16 cellular contexts compared by ENCODE assay signal in the genomic region with DNA sequence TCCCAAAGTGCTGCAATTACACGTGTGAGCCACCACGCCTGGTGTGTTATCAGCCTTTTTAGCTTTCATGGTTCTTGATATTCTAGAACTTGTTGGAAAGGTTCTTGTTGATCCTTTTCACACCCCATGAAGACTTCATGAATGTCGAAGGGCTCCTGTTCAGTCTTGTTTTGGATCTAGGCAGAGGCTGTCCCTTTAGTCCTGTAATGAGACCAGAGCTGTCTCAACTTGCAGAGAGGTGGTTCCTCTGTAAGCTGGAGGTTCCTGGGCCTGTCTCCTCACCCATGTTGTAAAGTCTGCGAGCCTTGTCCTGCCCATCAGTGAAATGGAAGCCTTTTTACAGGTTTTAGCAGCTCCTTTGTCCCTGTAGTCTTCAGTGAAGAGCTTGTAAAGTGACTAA. TPM values are rescaled to one million over a fixed set of nuclear protein-coding genes. Genes with fewer than 3 reads are reported as not detected.
DNase-seq lines count a peak whose midpoint lies in the region; ATAC-seq and TF ChIP-seq lines count a peak whose summit lies in the region.
"Had no signal": no experiment of that assay in that cellular context is flagged by ENCODE, and none has a peak within 500 bp of the region (broad histone marks: within the 10 kb centered on the region; RNA-seq: fewer than 3 reads in every experiment).

No MANE protein-coding gene starts in this region.

- CTCF ChIA-PET in mammary epithelial cell (lab: Charles Lee; ENCODE audit: low non-redundant PET): no interaction called here

- H3K4me2 ChIP-seq in mammary epithelial cell (ENCODE audit: insufficient read depth, low read depth, low read length) (peak overlapping the region; percentile 64), mesenchymal stem cell (ENCODE audit: low read length, poor library complexity, severe bottlenecking) (no peak overlapping the region)

- H4K8ac ChIP-seq in mesenchymal stem cell (ENCODE audit: low read length): no peak overlapping the region

- dilution Hi-C loops in mammary epithelial cell (cut with HindIII; ENCODE audit: low sequenced_read_pairs): loop anchor here (25.0 kb wide), 1 partner anchor 295 kb away; the partner anchor contains the start of gene NUP214

- no peak overlapping the region for H3K27ac ChIP-seq in mammary epithelial cell (ENCODE audit: insufficient read depth, low read depth, low read length)
- H3K27ac ChIP-seq in mesenchymal stem cell (ENCODE audit: low read length, poor library complexity, severe bottlenecking): peak overlapping the region; percentile 86
- H3K27ac ChIP-seq in prostate gland: no peak overlapping the region

- H3K36me3 Mint-ChIP-seq in stimulated activated naive CD8-positive, alpha-beta T cell treated with anti-CD3 and anti-CD28 coated beads, Interleukin-15, Interleukin-2, amounts not matched to agents 100 ng/mL and 50 ng/mL, for 24 hours (ENCODE audit: low read depth): peaks cover 67% of the 10 kb centered on the region

- H2AFZ ChIP-seq in mammary epithelial cell (ENCODE audit: low read depth, low read length) (no peak overlapping the region), mesenchymal stem cell (ENCODE audit: low read depth, low read length) (no peak overlapping the region)

- H3K14ac ChIP-seq in mesenchymal stem cell (ENCODE audit: low read length in 2 of 2): no peak overlapping the region

- H3K4me3 ChIP-seq in mammary epithelial cell (replicated peaks in 1 of 3; ENCODE audit: insufficient read depth in 1 of 3, low read depth in 2 of 3, low read length in 3 of 3) (no peak overlapping the region), mesenchymal stem cell (ENCODE audit: insufficient read depth in 1 of 2, low read depth in 1 of 2, low read length in 2 of 2) (no peak overlapping the region), prostate gland (no peak overlapping the region)

- peak overlapping the region; percentile 36 for H3K27ac Mint-ChIP-seq in stimulated activated naive CD8-positive, alpha-beta T cell treated with anti-CD3 and anti-CD28 coated beads, Interleukin-15, Interleukin-2, amounts not matched to agents 100 ng/mL and 50 ng/mL, for 24 hours
- H3K27ac Mint-ChIP-seq: activated B cell treated with CpG ODN at 0.5 μM for 24 hours; T-helper 1 cell treated with Interleukin-12 subunit alpha and Interleukin-12 subunit beta and Interleukin-4 antibody, amounts not matched to agents 30 μg/mL and 1 μg/mL, for 36 hours had no signal

- no peak overlapping the region for H3K18ac ChIP-seq in mesenchymal stem cell (ENCODE audit: low read depth in 1 of 2, low read length in 2 of 2)

- H3K27me3 ChIP-seq in mammary epithelial cell (ENCODE audit: insufficient read depth, low read length): no peaks in the 10 kb centered on the region
- H3K27me3 ChIP-seq in mesenchymal stem cell (ENCODE audit: control insufficient read depth in 1 of 2, insufficient read depth in 1 of 2, low read length in 2 of 2): no peaks in the 10 kb centered on the region
- no peaks in the 10 kb centered on the region for H3K27me3 ChIP-seq in prostate gland (replicated peaks; ENCODE audit: insufficient read depth)

- TF ChIP-seq POLR2A in prostate gland (IDR thresholded peaks at IDR 0.05): no peak

- H4K91ac ChIP-seq in mesenchymal stem cell (ENCODE audit: low read length): no peak overlapping the region

- H3K9me3 ChIP-seq in mammary epithelial cell (replicated peaks; ENCODE audit: insufficient read depth, low read length) (no peaks in the 10 kb centered on the region), mesenchymal stem cell (ENCODE audit: control insufficient read depth, low read length) (no peaks in the 10 kb centered on the region), prostate gland (no peaks in the 10 kb centered on the region)

- H4K20me1 ChIP-seq in mammary epithelial cell (ENCODE audit: insufficient read depth, low read length): peaks cover 4% of the 10 kb centered on the region

- no peak overlapping the region for H2BK120ac ChIP-seq in mesenchymal stem cell (ENCODE audit: low read depth, low read length)

- WGBS in mammary epithelial cell (ENCODE audit: low coverage, missing lambda C conversion rate): 23% methylated on average over 4 of the region's 4 CpGs
- 97% methylated on average over 4 of the region's 4 CpGs for WGBS in mesenchymal stem cell
- WGBS in prostate gland: 49% methylated on average over 4 of the region's 4 CpGs

- H3K27me3 Mint-ChIP-seq in stimulated activated naive CD8-positive, alpha-beta T cell treated with anti-CD3 and anti-CD28 coated beads, Interleukin-15, Interleukin-2, amounts not matched to agents 100 ng/mL and 50 ng/mL, for 24 hours: no peaks in the 10 kb centered on the region
- H3K27me3 Mint-ChIP-seq: activated B cell treated with CpG ODN at 0.5 μM for 24 hours; activated naive CD8-positive, alpha-beta T cell treated with anti-CD3 and anti-CD28 coated beads, Interleukin-2, amount 10 ng/mL, durations not matched to agents 7 days and 5 days had no signal

- H2BK5ac ChIP-seq in mesenchymal stem cell (ENCODE audit: low read depth, low read length, poor library complexity, severe bottlenecking): no peak overlapping the region

- H3K9ac ChIP-seq in mammary epithelial cell (ENCODE audit: insufficient read depth, low read length) (no peak overlapping the region), mesenchymal stem cell (ENCODE audit: low read length) (no peak overlapping the region)

- in situ Hi-C loops in mammary epithelial cell (cut with MboI; ENCODE audit: low sequenced_read_pairs in 2 of 2): no loop called here

- H3K79me2 ChIP-seq in mammary epithelial cell (ENCODE audit: insufficient read depth, low read length): peaks cover 92% of the 10 kb centered on the region

- H3K9me3 Mint-ChIP-seq in stimulated activated naive CD8-positive, alpha-beta T cell treated with anti-CD3 and anti-CD28 coated beads, Interleukin-15, Interleukin-2, amounts not matched to agents 100 ng/mL and 50 ng/mL, for 24 hours: no peaks in the 10 kb centered on the region
- H3K9me3 Mint-ChIP-seq: activated B cell treated with CpG ODN at 0.5 μM for 24 hours; activated naive CD8-positive, alpha-beta T cell treated with anti-CD3 and anti-CD28 coated beads, Interleukin-2, amount 10 ng/mL, durations not matched to agents 7 days and 5 days; T-helper 1 cell treated with Interleukin-12 subunit alpha and Interleukin-12 subunit beta and Interleukin-4 antibody, amounts not matched to agents 30 μg/mL and 1 μg/mL, for 36 hours had no signal

- peaks cover 6% of the 10 kb centered on the region for H3K79me1 ChIP-seq in mesenchymal stem cell (replicated peaks; ENCODE audit: low read length, poor library complexity, severe bottlenecking)

- no peak overlapping the region for H3K4ac ChIP-seq in mesenchymal stem cell (ENCODE audit: low read depth in 1 of 2, low read length in 2 of 2)

- no peak overlapping the region for H2BK15ac ChIP-seq in mesenchymal stem cell (ENCODE audit: low read depth, poor library complexity, severe bottlenecking)

- TF ChIP-seq CTCF in mammary epithelial cell (conservative IDR thresholded peaks at IDR 0.05 in 1 of 2, IDR thresholded peaks at IDR 0.05 in 1 of 2; ENCODE audit: extremely low read depth in 1 of 2, insufficient read depth in 1 of 2, low read depth in 1 of 2, low read length in 2 of 2) (no peak), prostate gland (IDR thresholded peaks at IDR 0.05) (no peak)

- H3K36me3 ChIP-seq in mammary epithelial cell (ENCODE audit: insufficient read depth, low read length) (peaks cover 20% of the 10 kb centered on the region), mesenchymal stem cell (ENCODE audit: control insufficient read depth in 1 of 2, insufficient read depth in 2 of 2, low read depth in 1 of 2, low read length in 2 of 2) (peaks cover 38 to 54% of the 10 kb centered on the region in 2 experiments), prostate gland (no peaks in the 10 kb centered on the region)

- intact Hi-C loops in mammary epithelial cell (cut with micrococcal nuclease) (loop anchor here (1.0 to 5.0 kb wide), 2 partner anchors 9 to 45 kb away; no protein-coding TSS in a partner anchor), prostate gland (cut with DNase I) (no loop called here)

- no peak for ATAC-seq in stimulated activated naive CD8-positive, alpha-beta T cell treated with anti-CD3 and anti-CD28 coated beads, Interleukin-15, Interleukin-2, amounts not matched to agents 100 U/mL and 50 U/mL, for 24 hours
- no peak for ATAC-seq in GM21619 (IDR thresholded peaks at IDR 0.05; ENCODE audit: unreplicated experiment)

- H3K4me1 ChIP-seq in mammary epithelial cell (ENCODE audit: insufficient read depth, low read length) (peaks cover 25% of the 10 kb centered on the region), mesenchymal stem cell (ENCODE audit: control insufficient read depth, insufficient read depth, low read depth, low read length) (peaks cover 22% of the 10 kb centered on the region), prostate gland (replicated peaks) (peaks cover 13% of the 10 kb centered on the region)

- no TSS peak for BruUV-seq in mammary epithelial cell (replicated peaks; lab: Mats Ljungman, UMichigan)

- no peak overlapping the region for H3K4me3 Mint-ChIP-seq in stimulated activated naive CD8-positive, alpha-beta T cell treated with anti-CD3 and anti-CD28 coated beads, Interleukin-15, Interleukin-2, amounts not matched to agents 100 ng/mL and 50 ng/mL, for 24 hours
- H3K4me3 Mint-ChIP-seq: activated B cell treated with CpG ODN at 0.5 μM for 24 hours; activated naive CD8-positive, alpha-beta T cell treated with anti-CD3 and anti-CD28 coated beads, Interleukin-2, amount 10 ng/mL, durations not matched to agents 7 days and 5 days; T-helper 1 cell treated with Interleukin-12 subunit alpha and Interleukin-12 subunit beta and Interleukin-4 antibody, amounts not matched to agents 30 μg/mL and 1 μg/mL, for 36 hours had no signal

- H3K23ac ChIP-seq in mesenchymal stem cell (ENCODE audit: low read length in 2 of 2): no peak overlapping the region

- peaks cover 27% of the 10 kb centered on the region for H3K4me1 Mint-ChIP-seq in stimulated activated naive CD8-positive, alpha-beta T cell treated with anti-CD3 and anti-CD28 coated beads, Interleukin-15, Interleukin-2, amounts not matched to agents 100 ng/mL and 50 ng/mL, for 24 hours (ENCODE audit: low read depth)

- no peak overlapping the region for H2AK5ac ChIP-seq in mesenchymal stem cell (ENCODE audit: low read length, severe bottlenecking)

- no peak for DNase-seq in stimulated activated naive CD8-positive, alpha-beta T cell treated with anti-CD3 and anti-CD28 coated beads, Interleukin-15, Interleukin-2, amounts not matched to agents 100 U/mL and 50 U/mL, for 24 hours
- DNase-seq in mammary epithelial cell: peak; percentile 87
- DNase-seq in mesenchymal stem cell: no peak
- DNase-seq in GDM1 (lab: John Stamatoyannopoulos, UW): no peak
- DNase-seq in prostate gland (ENCODE audit: low spot score): no peak
- DNase-seq in NCI-H187 treated with DMSO at 0.1 percent for 48 hours (lab: John Stamatoyannopoulos, UW): no peak
- DNase-seq: activated B cell treated with CpG ODN at 0.5 μM for 24 hours; activated naive CD8-positive, alpha-beta T cell treated with anti-CD3 and anti-CD28 coated beads, Interleukin-2, amount 10 ng/mL, durations not matched to agents 7 days and 5 days; caudate nucleus; EL; NCI-H2081; NCI-H524 treated with DMSO at 0.1 percent for 48 hours; stimulated activated CD4-positive, alpha-beta T cell treated with anti-CD3 and anti-CD28 coated beads, Interleukin-4, amount 100 ng/mL, for 24 hours had no signal

- no peak overlapping the region for H2BK12ac ChIP-seq in mesenchymal stem cell (ENCODE audit: low read length in 2 of 2)

RNA-seq across cellular contexts. Expression of gene PRRC2B, which starts 38.2 kb away (rescaled TPM):
- total RNA-seq in mammary epithelial cell: 100 to 1,000 TPM in 1 of 2 donors, 10 to 100 TPM in 1; 84.0 to 170 TPM
- 26.5 TPM for polyA plus RNA-seq in mammary epithelial cell
- polyA minus RNA-seq in mammary epithelial cell: 206 TPM
- polyA plus RNA-seq in mesenchymal stem cell (2013, experiment 1 of 2): 55.8 TPM
- polyA plus RNA-seq in mesenchymal stem cell (2013, experiment 2 of 2): 53.6 TPM
- total RNA-seq in prostate gland: 100 to 1,000 TPM in 1 of 2 donors, 10 to 100 TPM in 1; 94.7 to 197 TPM
